In the genomic region with DNA sequence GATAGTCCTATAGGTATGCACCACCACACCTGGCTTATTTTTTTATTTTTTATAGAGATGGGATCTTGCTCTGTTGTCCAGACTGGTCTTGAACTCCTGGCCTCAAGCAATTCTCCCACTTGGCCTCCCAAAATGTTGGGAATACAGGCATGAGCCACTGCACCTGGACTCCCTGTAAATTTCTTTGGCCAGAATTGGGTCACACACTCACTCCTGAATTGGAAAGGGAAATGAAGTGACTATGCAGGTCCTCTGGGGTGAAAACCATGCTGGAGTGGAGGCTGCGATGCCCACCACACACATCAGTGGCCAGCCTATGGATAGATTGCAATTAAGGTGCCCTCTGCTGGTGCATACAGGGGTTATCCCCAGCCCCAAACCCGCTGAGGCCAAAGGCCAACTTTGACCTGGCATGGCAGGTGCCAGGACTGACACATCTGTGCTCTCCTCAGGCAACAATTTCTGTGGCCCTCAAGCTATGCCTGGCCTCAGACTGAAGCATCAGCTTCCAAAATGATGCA, we compare ENCODE assay signal across 16 cellular contexts.
DNase-seq lines count a peak whose midpoint lies in the region; ATAC-seq, FAIRE-seq and TF ChIP-seq lines count a peak whose summit lies in the region.
"Had no signal": no experiment of that assay in that cellular context is flagged by ENCODE, and none has a peak within 500 bp of the region (broad histone marks: within the 10 kb centered on the region; RNA-seq: fewer than 3 reads in every experiment).

No MANE protein-coding gene starts in this region.

- no peaks in the 10 kb centered on the region for H3K9me3 Mint-ChIP-seq in nephron
- no peaks in the 10 kb centered on the region for H3K9me3 Mint-ChIP-seq in stimulated activated naive B cell treated with anti-CD40 and anti-IgM and Interleukin-4, amounts not matched to agents 10 μg/mL and 1 μg/mL and 100 μg/mL, for 72 hours

- H3K4me1 Mint-ChIP-seq in nephron = peaks cover 86% of the 10 kb centered on the region
- H3K4me1 Mint-ChIP-seq in stimulated activated naive B cell treated with anti-CD40 and anti-IgM and Interleukin-4, amounts not matched to agents 10 μg/mL and 1 μg/mL and 100 μg/mL, for 72 hours = peaks cover 7 to 10% of the 10 kb centered on the region in 2 donors

- no peak overlapping the region for H3K4me3 Mint-ChIP-seq in nephron
- no peak overlapping the region for H3K4me3 Mint-ChIP-seq in stimulated activated naive B cell treated with anti-CD40 and anti-IgM and Interleukin-4, amounts not matched to agents 10 μg/mL and 1 μg/mL and 100 μg/mL, for 72 hours
- H3K4me3 Mint-ChIP-seq: activated CD4-positive, alpha-beta memory T cell treated with anti-CD3 and anti-CD28 coated beads, Interleukin-2, amount 10 ng/mL, durations not matched to agents 7 days and 5 days; naive thymus-derived CD4-positive, alpha-beta T cell had no signal

- FAIRE-seq in bronchial epithelial cell (lab: Jason Lieb, UNC) = no peak
- FAIRE-seq: A204.1 had no signal

- no peak for ATAC-seq in stimulated activated naive B cell treated with anti-CD40 and anti-IgM and Interleukin-4, amounts not matched to agents 10 μg/mL and 1 μg/mL and 100 μg/mL, for 72 hours (replicated peaks)
- ATAC-seq: activated naive CD4-positive, alpha-beta T cell treated with anti-CD3 and anti-CD28 coated beads, Interleukin-2, amount 50 U/mL, for 72 hours; naive thymus-derived CD4-positive, alpha-beta T cell had no signal

- peak; percentile 26 for TF ChIP-seq CTCF in bronchial epithelial cell (IDR thresholded peaks at IDR 0.05; ENCODE audit: insufficient read depth, low read length, severe bottlenecking)
- peak in 1 of 3 experiments; percentile 10 for TF ChIP-seq CTCF in nephron (IDR thresholded peaks at IDR 0.05; ENCODE audit: unreplicated experiment in 3 of 3)

- H3K27me3 ChIP-seq in bronchial epithelial cell (ENCODE audit: control insufficient read depth, insufficient read depth, low read length) = no peaks in the 10 kb centered on the region

- H3K27me3 Mint-ChIP-seq in nephron (ENCODE audit: low read depth) = no peaks in the 10 kb centered on the region
- peaks cover 1 to 5% of the 10 kb centered on the region in 2 donors for H3K27me3 Mint-ChIP-seq in stimulated activated naive B cell treated with anti-CD40 and anti-IgM and Interleukin-4, amounts not matched to agents 10 μg/mL and 1 μg/mL and 100 μg/mL, for 72 hours
- H3K27me3 Mint-ChIP-seq: activated CD4-positive, alpha-beta memory T cell treated with anti-CD3 and anti-CD28 coated beads, Interleukin-2, amount 10 ng/mL, durations not matched to agents 7 days and 5 days had no signal

- H3K36me3 Mint-ChIP-seq in nephron (ENCODE audit: low read depth) = no peaks in the 10 kb centered on the region
- H3K36me3 Mint-ChIP-seq in stimulated activated naive B cell treated with anti-CD40 and anti-IgM and Interleukin-4, amounts not matched to agents 10 μg/mL and 1 μg/mL and 100 μg/mL, for 72 hours = no peaks in the 10 kb centered on the region

- H3K4me3 ChIP-seq in bronchial epithelial cell (ENCODE audit: low read depth, low read length) = no peak overlapping the region

- DNase-seq in DMS 273 (lab: John Stamatoyannopoulos, UW; ENCODE audit: unreplicated experiment) = peak; percentile 14
- no peak for DNase-seq in DMS 273 treated with DMSO at 0.1 percent for 48 hours (lab: John Stamatoyannopoulos, UW)
- DNase-seq in LHCN-M2 (ENCODE audit: low read depth) = peak; percentile 54
- DNase-seq in bronchial epithelial cell (ENCODE audit: low read depth) = no peak
- DNase-seq in NCI-H1105 treated with DMSO at 0.1 percent for 48 hours (lab: John Stamatoyannopoulos, UW) = no peak
- DNase-seq in GOT3 (lab: John Stamatoyannopoulos, UW) = no peak
- no peak for DNase-seq in stimulated activated naive B cell treated with anti-CD40 and anti-IgM and Interleukin-4, amounts not matched to agents 10 μg/mL and 1 μg/mL and 100 μg/mL, for 72 hours
- DNase-seq: activated CD4-positive, alpha-beta memory T cell treated with anti-CD3 and anti-CD28 coated beads, Interleukin-2, amount 10 ng/mL, durations not matched to agents 7 days and 5 days; effector CD8-positive, alpha-beta T cell; HCEC 1CT; naive thymus-derived CD4-positive, alpha-beta T cell; NCI-H526 treated with DMSO at 0.1 percent for 48 hours; stimulated activated CD4-positive, alpha-beta T cell treated with anti-CD3 and anti-CD28 coated beads, Interleukin-12 subunit alpha, Interleukin-12 subunit beta, amount 100 ng/mL, for 4 hours had no signal

- peak overlapping the region in 2 of 3 experiments; percentile 93 to 96 for H3K27ac Mint-ChIP-seq in nephron
- no peak overlapping the region for H3K27ac Mint-ChIP-seq in stimulated activated naive B cell treated with anti-CD40 and anti-IgM and Interleukin-4, amounts not matched to agents 10 μg/mL and 1 μg/mL and 100 μg/mL, for 72 hours
- H3K27ac Mint-ChIP-seq: activated CD4-positive, alpha-beta memory T cell treated with anti-CD3 and anti-CD28 coated beads, Interleukin-2, amount 10 ng/mL, durations not matched to agents 7 days and 5 days; activated naive CD4-positive, alpha-beta T cell treated with anti-CD3 and anti-CD28 coated beads, Interleukin-2, amount 50 U/mL, for 72 hours; naive thymus-derived CD4-positive, alpha-beta T cell had no signal

- H3K36me3 ChIP-seq in bronchial epithelial cell (ENCODE audit: control insufficient read depth, insufficient read depth, low read length) = no peaks in the 10 kb centered on the region

Comparison
In these comparisons a context has a peak if more than half of its experiments do, and no peak if none do; other contexts are left out.
1. DNase-seq: peak in DMS 273 (single experiment) and LHCN-M2 (single experiment); none in DMS 273 treated with DMSO at 0.1 percent for 48 hours (single experiment), bronchial epithelial cell (single experiment), NCI-H1105 treated with DMSO at 0.1 percent for 48 hours (single experiment), GOT3 (single experiment) and stimulated activated naive B cell treated with anti-CD40 and anti-IgM and Interleukin-4, amounts not matched to agents 10 μg/mL and 1 μg/mL and 100 μg/mL, for 72 hours (single experiment).